10 cellular contexts compared by ENCODE assay signal in the genomic region with DNA sequence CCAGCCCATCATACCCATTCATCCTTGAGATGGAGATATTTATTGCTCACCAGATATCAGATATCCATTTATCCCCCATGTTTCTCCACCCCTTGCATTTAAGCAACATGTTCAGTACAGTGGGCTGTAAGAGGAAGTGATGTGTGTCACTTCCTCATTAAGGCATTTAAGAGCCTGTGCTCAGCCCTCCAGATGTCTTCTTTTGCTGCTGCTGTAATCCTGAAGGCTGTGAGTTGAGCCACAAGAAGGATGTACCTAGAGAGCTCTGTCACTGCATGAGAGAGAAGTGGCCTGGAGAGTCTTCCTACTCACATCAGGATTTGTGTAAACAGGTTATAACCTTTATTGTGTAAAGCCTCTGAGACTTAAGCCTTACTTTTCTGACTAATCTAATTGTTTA.
DNase-seq lines count a peak whose midpoint lies in the region; ATAC-seq and TF ChIP-seq lines count a peak whose summit lies in the region.
"Had no signal": no experiment of that assay in that cellular context is flagged by ENCODE, and none has a peak within 500 bp of the region (broad histone marks: within the 10 kb centered on the region; RNA-seq: fewer than 3 reads in every experiment).

No MANE protein-coding gene starts in this region.

- H3K4me3 ChIP-seq in heart right ventricle: no peak overlapping the region
- H3K4me3 ChIP-seq: SJSA1 had no signal

- no peaks in the 10 kb centered on the region for H3K36me3 Mint-ChIP-seq in activated naive CD4-positive, alpha-beta T cell treated with anti-CD3 and anti-CD28 coated beads for 36 hours (ENCODE audit: low read depth)
- H3K36me3 Mint-ChIP-seq in mesothelial cell of epicardium: peaks cover 12% of the 10 kb centered on the region

- intact Hi-C loops in activated naive CD4-positive, alpha-beta T cell treated with anti-CD3 and anti-CD28 coated beads for 36 hours (cut with micrococcal nuclease): no loop called here
- intact Hi-C loops in heart right ventricle (cut with DNase I): no loop called here

- H3K4me1 ChIP-seq in heart right ventricle: no peaks in the 10 kb centered on the region
- H3K4me1 ChIP-seq: SJSA1 had no signal

- DNase-seq in NOMO-1 treated with DMSO at 0.1 percent for 48 hours (lab: John Stamatoyannopoulos, UW; ENCODE audit: unreplicated experiment) (peak; percentile 90), islet precursor cell (peak; percentile 68), heart right ventricle (no peak), mesothelial cell of epicardium (ENCODE audit: low spot score in 2 of 2, unreplicated experiment in 2 of 2) (no peak)
- DNase-seq in activated naive CD4-positive, alpha-beta T cell treated with anti-CD3 and anti-CD28 coated beads for 36 hours: no peak
- DNase-seq: activated effector memory CD4-positive, alpha-beta T cell treated with Interleukin-2 at 50 U/mL for 16 hours had no signal

- H3K36me3 ChIP-seq in heart right ventricle: no peaks in the 10 kb centered on the region
- H3K36me3 ChIP-seq: SJSA1 had no signal

- H3K9me3 ChIP-seq in heart right ventricle: peaks cover 0 to 11% (median 0%) of the 10 kb centered on the region in 11 donors
- H3K9me3 ChIP-seq: SJSA1 had no signal

- H3K27ac Mint-ChIP-seq in activated naive CD4-positive, alpha-beta T cell treated with anti-CD3 and anti-CD28 coated beads for 36 hours: no peak overlapping the region
- H3K27ac Mint-ChIP-seq in mesothelial cell of epicardium: no peak overlapping the region

- H3K4me3 Mint-ChIP-seq in activated naive CD4-positive, alpha-beta T cell treated with anti-CD3 and anti-CD28 coated beads for 36 hours: no peak overlapping the region
- no peak overlapping the region for H3K4me3 Mint-ChIP-seq in mesothelial cell of epicardium

- CTCF ChIA-PET in activated naive CD4-positive, alpha-beta T cell treated with anti-CD3 and anti-CD28 coated beads for 36 hours (lab: Charles Lee): interaction anchor here (0.6 kb wide), 1 partner anchor 28 kb away, joined by 3 read pairs; no protein-coding TSS in a partner anchor

- H3K9me3 Mint-ChIP-seq in activated naive CD4-positive, alpha-beta T cell treated with anti-CD3 and anti-CD28 coated beads for 36 hours: no peaks in the 10 kb centered on the region
- peaks cover 29% of the 10 kb centered on the region for H3K9me3 Mint-ChIP-seq in mesothelial cell of epicardium

- TF ChIP-seq CTCF in heart right ventricle (IDR thresholded peaks at IDR 0.05) (no peak), mesothelial cell of epicardium (IDR thresholded peaks at IDR 0.05; ENCODE audit: unreplicated experiment) (no peak)

- H3K4me1 Mint-ChIP-seq in activated naive CD4-positive, alpha-beta T cell treated with anti-CD3 and anti-CD28 coated beads for 36 hours (ENCODE audit: low read depth): no peaks in the 10 kb centered on the region
- peaks cover 29% of the 10 kb centered on the region for H3K4me1 Mint-ChIP-seq in mesothelial cell of epicardium

- ATAC-seq in GM18867 (IDR thresholded peaks at IDR 0.05; ENCODE audit: unreplicated experiment): peak; percentile 73
- peak; percentile 72 for ATAC-seq in HG02884 (IDR thresholded peaks at IDR 0.05; ENCODE audit: unreplicated experiment)
- ATAC-seq in heart right ventricle: no peak
- ATAC-seq in HG03097 (IDR thresholded peaks at IDR 0.05; ENCODE audit: low FRiP score, unreplicated experiment): no peak

- H3K27me3 ChIP-seq in heart right ventricle: no peaks in the 10 kb centered on the region

- no peak overlapping the region for H3K27ac ChIP-seq in heart right ventricle
- H3K27ac ChIP-seq: SJSA1 had no signal

- H3K27me3 Mint-ChIP-seq in activated naive CD4-positive, alpha-beta T cell treated with anti-CD3 and anti-CD28 coated beads for 36 hours (ENCODE audit: low read depth): no peaks in the 10 kb centered on the region
- H3K27me3 Mint-ChIP-seq in mesothelial cell of epicardium (ENCODE audit: low read depth): no peaks in the 10 kb centered on the region

Comparison
In these comparisons a context has a peak if more than half of its experiments do, and no peak if none do; other contexts are left out.
1. ATAC-seq: peak in GM18867 (single experiment) and HG02884 (single experiment); none in heart right ventricle (0 of 8) and HG03097 (single experiment).
2. DNase-seq: peak in NOMO-1 treated with DMSO at 0.1 percent for 48 hours (single experiment) and islet precursor cell (single experiment); none in activated naive CD4-positive, alpha-beta T cell treated with anti-CD3 and anti-CD28 coated beads for 36 hours (single experiment), heart right ventricle (0 of 2) and mesothelial cell of epicardium (0 of 2).